ENCODE assay signal across 20 cellular contexts in the genomic region with DNA sequence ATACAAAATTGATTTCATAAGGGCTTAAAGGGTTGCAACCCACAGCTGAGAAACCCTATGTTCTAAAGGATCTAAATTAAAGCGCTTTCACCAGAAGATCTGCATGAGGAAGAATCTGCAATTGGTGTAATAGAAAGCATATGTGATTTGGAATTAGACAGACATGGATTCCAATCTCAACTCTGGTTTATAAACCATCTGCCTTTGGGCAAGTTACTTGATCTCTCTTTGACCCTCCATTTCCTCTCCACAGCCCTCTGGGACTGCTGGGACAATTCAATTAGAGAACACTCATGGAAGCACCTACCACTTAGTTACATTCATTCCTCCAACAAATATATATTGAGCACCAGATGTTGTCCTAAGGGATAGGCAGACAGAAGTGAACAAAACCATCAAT.
DNase-seq lines count a peak whose midpoint lies in the region; ATAC-seq and TF ChIP-seq lines count a peak whose summit lies in the region.
"Had no signal": no experiment of that assay in that cellular context is flagged by ENCODE, and none has a peak within 500 bp of the region (broad histone marks: within the 10 kb centered on the region; RNA-seq: fewer than 3 reads in every experiment).

No MANE protein-coding gene starts in this region.

- intact Hi-C loops in vagina (cut with DNase I) (no loop called here), testis (cut with DNase I; ENCODE audit: low total_unique reads) (no loop called here), upper lobe of right lung (cut with DNase I) (no loop called here)

- no peak overlapping the region for H3K9ac ChIP-seq in SK-N-MC (ENCODE audit: insufficient read length)

- H3K27me3 ChIP-seq in vagina (no peaks in the 10 kb centered on the region), testis (no peaks in the 10 kb centered on the region), upper lobe of right lung (no peaks in the 10 kb centered on the region)

- WGBS in testis, 2 donors = 79 to 100% methylated on average over 1 of the region's 1 CpG

- peaks cover 35% of the 10 kb centered on the region for H3K4me1 ChIP-seq in vagina
- peaks cover 7% of the 10 kb centered on the region for H3K4me1 ChIP-seq in testis
- H3K4me1 ChIP-seq in upper lobe of right lung = peaks cover 2% of the 10 kb centered on the region

- ATAC-seq in upper lobe of right lung = no peak
- ATAC-seq: Right ventricle myocardium inferior had no signal

- H3K9me3 ChIP-seq in SK-N-MC (ENCODE audit: low read depth, low read length) = no peaks in the 10 kb centered on the region
- no peaks in the 10 kb centered on the region for H3K9me3 ChIP-seq in vagina
- H3K9me3 ChIP-seq in testis = no peaks in the 10 kb centered on the region
- no peaks in the 10 kb centered on the region for H3K9me3 ChIP-seq in upper lobe of right lung

- H3K27ac ChIP-seq in SK-N-MC (peak overlapping the region; percentile 16; the same call in 1 of the 2 replicates), vagina (peak overlapping the region; percentile 57), testis (no peak overlapping the region), upper lobe of right lung (no peak overlapping the region)
- H3K27ac ChIP-seq: PC-9 had no signal

- DNase-seq in NCI-H2171 treated with DMSO at 0.1 percent for 48 hours (lab: John Stamatoyannopoulos, UW) (peak; percentile 18), NCI-H2171 (lab: John Stamatoyannopoulos, UW) (no peak), SK-N-MC (ENCODE audit: low read depth, low spot score) (no peak), foreskin fibroblast (peak; percentile 66 to 80), vagina (ENCODE audit: extremely low spot score in 2 of 2) (no peak), testis (no peak), upper lobe of right lung (no peak), SHP77 (lab: John Stamatoyannopoulos, UW) (no peak)
- DNase-seq: 8988T; AML-193; Calu3; CD4-positive, alpha-beta T cell; DMS79; GDM1; KBM-7; NCI-H1436 treated with DMSO at 0.1 percent for 48 hours; NCI-H2081 treated with DMSO at 0.1 percent for 48 hours; NCI-H748 treated with DMSO at 0.1 percent for 48 hours; PC-9 had no signal

- TF ChIP-seq POLR2A in vagina (IDR thresholded peaks at IDR 0.05) = no peak
- TF ChIP-seq POLR2A in testis (IDR thresholded peaks at IDR 0.05) = no peak

- H3K36me3 ChIP-seq in SK-N-MC (ENCODE audit: insufficient read depth, low read length) = peaks cover 13% of the 10 kb centered on the region
- H3K36me3 ChIP-seq in vagina = peaks cover 0 to 11% of the 10 kb centered on the region in 2 donors
- H3K36me3 ChIP-seq in testis (ENCODE audit: low read depth, missing control alignments) = no peaks in the 10 kb centered on the region
- no peaks in the 10 kb centered on the region for H3K36me3 ChIP-seq in upper lobe of right lung

- H3K4me3 ChIP-seq in SK-N-MC = 0 out of 2 replicates have a peak overlapping the region, but pooled peaks have one; percentile 5
- H3K4me3 ChIP-seq in foreskin fibroblast (ENCODE audit: low read depth in 1 of 2, low read length in 2 of 2) = no peak overlapping the region
- H3K4me3 ChIP-seq in vagina = no peak overlapping the region
- no peak overlapping the region for H3K4me3 ChIP-seq in testis
- no peak overlapping the region for H3K4me3 ChIP-seq in upper lobe of right lung
- H3K4me3 ChIP-seq: PC-9 had no signal

- TF ChIP-seq CTCF in foreskin fibroblast (IDR thresholded peaks at IDR 0.05; ENCODE audit: low read depth, low read length) = no peak
- TF ChIP-seq CTCF in vagina (IDR thresholded peaks at IDR 0.05) = no peak
- TF ChIP-seq CTCF in testis (IDR thresholded peaks at IDR 0.05) = no peak
- TF ChIP-seq CTCF in upper lobe of right lung (IDR thresholded peaks at IDR 0.05) = no peak

Comparison
In these comparisons a context has a peak if more than half of its experiments do, and no peak if none do; other contexts are left out.
1. DNase-seq: peak in NCI-H2171 treated with DMSO at 0.1 percent for 48 hours (single experiment) and foreskin fibroblast (2 of 2); none in NCI-H2171 (single experiment), SK-N-MC (single experiment), vagina (0 of 2), testis (single experiment), upper lobe of right lung (single experiment) and SHP77 (0 of 2).
2. H3K27ac ChIP-seq: peak in SK-N-MC (single experiment) and vagina (single experiment); none in testis (0 of 2) and upper lobe of right lung (single experiment).